In the genomic region with DNA sequence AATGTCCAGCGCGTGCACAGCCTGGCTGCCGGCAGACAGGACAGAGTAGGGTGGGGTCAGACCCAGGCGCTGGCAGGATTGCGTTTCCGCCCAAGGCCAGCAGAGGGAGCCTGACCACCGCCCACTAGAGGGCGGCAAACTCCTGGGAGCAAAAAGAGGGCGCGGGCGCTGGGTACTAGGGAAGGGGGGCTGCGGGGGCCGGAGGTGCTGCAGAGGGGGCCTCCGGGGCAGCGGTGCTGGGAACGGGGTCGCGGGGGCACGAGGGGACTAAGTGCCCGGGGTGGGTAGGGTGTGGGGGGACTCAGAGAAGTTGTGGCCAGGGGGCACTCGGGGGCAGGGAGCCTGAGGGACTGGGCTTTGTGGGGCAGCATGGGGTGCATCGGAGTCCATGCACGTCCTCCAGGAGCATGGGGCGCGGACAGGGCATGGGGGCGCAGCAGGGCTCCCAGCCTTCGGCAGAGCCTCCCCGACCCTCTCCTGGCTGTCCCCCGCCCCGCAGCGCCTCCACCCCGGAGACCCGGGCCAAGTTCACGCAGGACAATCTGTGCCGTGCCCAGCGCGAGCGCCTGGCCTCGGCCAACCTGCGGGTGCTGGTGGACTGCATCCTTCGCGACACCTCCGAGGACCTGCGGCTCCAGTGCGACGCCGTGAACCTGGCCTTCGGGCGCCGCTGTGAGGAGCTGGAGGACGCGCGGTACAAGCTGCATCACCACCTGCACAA, we compare ENCODE assay signal across 8 cellular contexts. TPM values are rescaled to one million over a fixed set of nuclear protein-coding genes. Genes with fewer than 3 reads are reported as not detected.
DNase-seq lines count a peak whose midpoint lies in the region; ATAC-seq and TF ChIP-seq lines count a peak whose summit lies in the region.

No MANE protein-coding gene starts in this region.

- in situ Hi-C loops in astrocyte of the cerebellum (cut with HindIII; ENCODE audit: low sequenced_read_pairs), result no loop called here

- H3K4me1 Mint-ChIP-seq in T-helper 17 cell, result no peaks in the 10 kb centered on the region

- H3K4me3 Mint-ChIP-seq in T-helper 17 cell, result peak overlapping the region; percentile 63

- H3K27ac Mint-ChIP-seq in T-helper 17 cell, result no peak overlapping the region

- peak; percentile 98 for TF ChIP-seq CTCF in GM10266 (IDR thresholded peaks at IDR 0.05; ENCODE audit: control insufficient read depth, insufficient read depth, low read depth, missing control alignments)
- TF ChIP-seq CTCF in astrocyte of the cerebellum (IDR thresholded peaks at IDR 0.05; ENCODE audit: low read depth, low read length, missing control alignments), result peak; percentile 79
- peak; percentile 100 for TF ChIP-seq CTCF in kidney epithelial cell (IDR thresholded peaks at IDR 0.05; ENCODE audit: insufficient read depth, low read length, poor library complexity, severe bottlenecking)

- no peaks in the 10 kb centered on the region for H3K9me3 ChIP-seq in T-helper 17 cell (ENCODE audit: control insufficient read depth, low read length, poor library complexity, severe bottlenecking)

- ATAC-seq in GM21619 (IDR thresholded peaks at IDR 0.05; ENCODE audit: unreplicated experiment), result peak; percentile 92
- peak; percentile 69 for ATAC-seq in T-helper 17 cell

- H3K36me3 ChIP-seq in kidney epithelial cell (ENCODE audit: control insufficient read depth, insufficient read depth, low read length), result no peaks in the 10 kb centered on the region

- no peaks in the 10 kb centered on the region for H3K36me3 Mint-ChIP-seq in T-helper 17 cell (ENCODE audit: low read depth)

- DNase-seq in GM10266 (ENCODE audit: extremely low spot score) (peak; percentile 89), HuH-7.5 (ENCODE audit: low spot score) (peak; percentile 82), T-helper 17 cell (peak; percentile 33 to 57 (median 36)), astrocyte of the cerebellum (ENCODE audit: low read depth) (no peak), kidney epithelial cell (ENCODE audit: low read depth) (no peak), T1000 (lab: John Stamatoyannopoulos, UW) (no peak)
- DNase-seq in stimulated activated CD8-positive, alpha-beta memory T cell treated with anti-CD3 and anti-CD28 coated beads, Interleukin-2, amount 100 ng/mL, for 48 hours (ENCODE audit: low read depth in 2 of 2), result peak; percentile 39 to 60

- H3K4me3 ChIP-seq in astrocyte of the cerebellum (ENCODE audit: low read depth, low read length) (no peak overlapping the region), kidney epithelial cell (ENCODE audit: low read depth, low read length) (no peak overlapping the region)

- peaks cover 29% of the 10 kb centered on the region for H3K27me3 ChIP-seq in kidney epithelial cell (ENCODE audit: control insufficient read depth, insufficient read depth, low read length)

- peaks cover 31% of the 10 kb centered on the region for H3K27me3 Mint-ChIP-seq in T-helper 17 cell

RNA-seq across cellular contexts. Expression of gene TEKT4, which starts 3.2 kb away (rescaled TPM):
- total RNA-seq in T-helper 17 cell (not detected), kidney epithelial cell (not detected in 2 replicates)

Comparison
In these comparisons a context has a peak if more than half of its experiments do, and no peak if none do; other contexts are left out.
1. DNase-seq: peak in GM10266 (single experiment), HuH-7.5 (single experiment), T-helper 17 cell (3 of 3) and stimulated activated CD8-positive, alpha-beta memory T cell treated with anti-CD3 and anti-CD28 coated beads, Interleukin-2, amount 100 ng/mL, for 48 hours (2 of 2); none in astrocyte of the cerebellum (single experiment), kidney epithelial cell (single experiment) and T1000 (single experiment).
2. Peak in every context shown above with its lines, with median percentiles within 50 percentile points of each other: CTCF ChIP-seq.